28 cellular contexts compared by ENCODE assay signal in genomic region chr5:75891736-75892135, GRCh38.
"Had no signal": no experiment of that assay in that cellular context is flagged by ENCODE, and none has a peak within 500 bp of the region (broad histone marks: within the 10 kb centered on the region; RNA-seq: fewer than 3 reads in every experiment).

No MANE protein-coding gene starts in this region.

- H3K36me3 Mint-ChIP-seq: stimulated activated effector memory CD8-positive, alpha-beta T cell treated with anti-CD3 and anti-CD28 coated beads, Interleukin-12 subunit alpha, Interleukin-12 subunit beta, amount 100 ng/mL, for 72 hours; stimulated activated memory B cell treated with anti-CD40 and anti-IgM and Interleukin-4, amounts not matched to agents 10 μg/mL and 1 μg/mL and 100 μg/mL, for 72 hours; stimulated activated naive B cell treated with anti-CD40 and anti-IgM and Interleukin-4, amounts not matched to agents 10 μg/mL and 1 μg/mL and 100 μg/mL, for 72 hours; type B pancreatic cell had no signal

- ATAC-seq: stimulated activated effector memory CD8-positive, alpha-beta T cell treated with anti-CD3 and anti-CD28 coated beads, Interleukin-12 subunit alpha, Interleukin-12 subunit beta, amount 100 ng/mL, for 72 hours; stimulated activated memory B cell treated with anti-CD40 and anti-IgM and Interleukin-4, amounts not matched to agents 10 μg/mL and 1 μg/mL and 100 μg/mL, for 72 hours; stimulated activated naive B cell treated with anti-CD40 and anti-IgM and Interleukin-4, amounts not matched to agents 10 μg/mL and 1 μg/mL and 100 μg/mL, for 72 hours; stimulated activated naive CD8-positive, alpha-beta T cell treated with anti-CD3 and anti-CD28 coated beads, Interleukin-15, amount 100 ng/mL, for 72 hours; stimulated activated naive CD8-positive, alpha-beta T cell treated with anti-CD3 and anti-CD28 coated beads, Interleukin-15, Interleukin-2, amounts not matched to agents 100 U/mL and 50 U/mL, for 24 hours; upper lobe of right lung had no signal

- H3K9me3 Mint-ChIP-seq: stimulated activated naive CD8-positive, alpha-beta T cell treated with anti-CD3 and anti-CD28 coated beads, Interleukin-15, amount 100 ng/mL, for 72 hours; stimulated activated naive CD8-positive, alpha-beta T cell treated with anti-CD3 and anti-CD28 coated beads, Interleukin-15, Interleukin-2, amounts not matched to agents 100 ng/mL and 50 ng/mL, for 24 hours; type B pancreatic cell had no signal

- H3K4me3 ChIP-seq: stomach, suprapubic skin, testis, thoracic aorta, thyroid gland, tibial artery, tibial nerve, transverse colon, upper lobe of left lung, upper lobe of right lung, uterus, vagina had no signal

- H3K27me3 Mint-ChIP-seq: stimulated activated memory B cell treated with anti-CD40 and anti-IgM and Interleukin-4, amounts not matched to agents 10 μg/mL and 1 μg/mL and 100 μg/mL, for 72 hours; stimulated activated naive CD8-positive, alpha-beta T cell treated with anti-CD3 and anti-CD28 coated beads, Interleukin-15, amount 100 ng/mL, for 72 hours; type B pancreatic cell had no signal

- H3K9me3 ChIP-seq: suprapubic skin, testis, thoracic aorta, thyroid gland, transverse colon, upper lobe of left lung, upper lobe of right lung, uterus, vagina had no signal

- H3K4me3 Mint-ChIP-seq: stimulated activated effector memory CD8-positive, alpha-beta T cell treated with anti-CD3 and anti-CD28 coated beads, Interleukin-12 subunit alpha, Interleukin-12 subunit beta, amount 100 ng/mL, for 72 hours; stimulated activated memory B cell treated with anti-CD40 and anti-IgM and Interleukin-4, amounts not matched to agents 10 μg/mL and 1 μg/mL and 100 μg/mL, for 72 hours; stimulated activated naive B cell treated with anti-CD40 and anti-IgM and Interleukin-4, amounts not matched to agents 10 μg/mL and 1 μg/mL and 100 μg/mL, for 72 hours; stimulated activated naive CD8-positive, alpha-beta T cell treated with anti-CD3 and anti-CD28 coated beads, Interleukin-15, amount 100 ng/mL, for 72 hours; stimulated activated naive CD8-positive, alpha-beta T cell treated with anti-CD3 and anti-CD28 coated beads, Interleukin-15, Interleukin-2, amounts not matched to agents 100 ng/mL and 50 ng/mL, for 24 hours; type B pancreatic cell had no signal

- H3K27ac Mint-ChIP-seq: stimulated activated effector memory CD8-positive, alpha-beta T cell treated with anti-CD3 and anti-CD28 coated beads, Interleukin-12 subunit alpha, Interleukin-12 subunit beta, amount 100 ng/mL, for 72 hours; stimulated activated memory B cell treated with anti-CD40 and anti-IgM and Interleukin-4, amounts not matched to agents 10 μg/mL and 1 μg/mL and 100 μg/mL, for 72 hours; stimulated activated naive B cell treated with anti-CD40 and anti-IgM and Interleukin-4, amounts not matched to agents 10 μg/mL and 1 μg/mL and 100 μg/mL, for 72 hours; stimulated activated naive CD8-positive, alpha-beta T cell treated with anti-CD3 and anti-CD28 coated beads, Interleukin-15, amount 100 ng/mL, for 72 hours; stimulated activated naive CD8-positive, alpha-beta T cell treated with anti-CD3 and anti-CD28 coated beads, Interleukin-15, Interleukin-2, amounts not matched to agents 100 ng/mL and 50 ng/mL, for 24 hours; type B pancreatic cell had no signal

- H3K4me1 ChIP-seq: stomach, suprapubic skin, testis, thyroid gland, tibial artery, tibial nerve, transverse colon, upper lobe of left lung, upper lobe of right lung, uterus, vagina had no signal

- H3K4me1 Mint-ChIP-seq: stimulated activated effector memory CD8-positive, alpha-beta T cell treated with anti-CD3 and anti-CD28 coated beads, Interleukin-12 subunit alpha, Interleukin-12 subunit beta, amount 100 ng/mL, for 72 hours; stimulated activated naive CD8-positive, alpha-beta T cell treated with anti-CD3 and anti-CD28 coated beads, Interleukin-15, amount 100 ng/mL, for 72 hours had no signal

- H3K27me3 ChIP-seq: stomach, suprapubic skin, testis, thyroid gland, tibial artery, tibial nerve, transverse colon, upper lobe of left lung, upper lobe of right lung, uterus, vagina had no signal

- DNase-seq: stimulated activated CD4-positive, alpha-beta T cell treated with anti-CD3 and anti-CD28 coated beads, Interleukin-2, amount 100 ng/mL, for 48 hours; stimulated activated CD4-positive, alpha-beta T cell treated with anti-CD3 and anti-CD28 coated beads, Interleukin-4, amount 100 ng/mL, for 1 hour; stimulated activated CD4-positive, alpha-beta T cell treated with anti-CD3 and anti-CD28 coated beads, Interleukin-4, amount 100 ng/mL, for 24 hours; stimulated activated CD4-positive, alpha-beta T cell treated with anti-CD3 and anti-CD28 coated beads, Interleukin-4, amount 100 ng/mL, for 4 hours; stimulated activated CD8-positive, alpha-beta memory T cell treated with anti-CD3 and anti-CD28 coated beads, Interleukin-4, amount 100 ng/mL, for 48 hours; stimulated activated naive B cell treated with anti-CD40 and anti-IgM and Interleukin-4, amounts not matched to agents 10 μg/mL and 1 μg/mL and 100 μg/mL, for 72 hours; stimulated activated naive CD4-positive, alpha-beta T cell; stimulated activated naive CD4-positive, alpha-beta T cell treated with Interleukin-2 at 50 U/mL for 16 hours; stimulated activated naive CD8-positive, alpha-beta T cell treated with anti-CD3 and anti-CD28 coated beads, Interleukin-15, amount 100 ng/mL, for 72 hours; stimulated activated naive CD8-positive, alpha-beta T cell treated with anti-CD3 and anti-CD28 coated beads, Interleukin-15, Interleukin-2, amounts not matched to agents 100 U/mL and 50 U/mL, for 24 hours; stomach; substantia nigra; testis; thyroid gland; tibial artery; transverse colon; trophoblast cell; upper lobe of left lung; upper lobe of right lung; uterus had no signal

- H3K27ac ChIP-seq: stomach, suprapubic skin, testis, thoracic aorta, thyroid gland, tibial artery, tibial nerve, transverse colon, upper lobe of left lung, upper lobe of right lung, uterus, vagina had no signal

- H3K36me3 ChIP-seq: stomach, suprapubic skin, thoracic aorta, thyroid gland, tibial artery, tibial nerve, transverse colon, upper lobe of left lung, upper lobe of right lung, uterus, vagina had no signal
